In genomic region chr12:130961921-130962326, GRCh38 we compare ENCODE assay signal across 2 cellular contexts.
TF ChIP-seq lines count a peak whose summit lies in the region.

No MANE protein-coding gene starts in this region.

TF ChIP-seq in SK-N-SH, 30 proteins besides CTCF, POLR2A, EP300 and RAD21 (continued from another document):
- TF ChIP-seq USF2 (IDR thresholded peaks at IDR 0.05; ENCODE audit: borderline replicate concordance, low read depth, low read length) (no peak), GATA2 (CRISPR knock-in tag; IDR thresholded peaks at IDR 0.05) (peak; percentile 52), RXRA (IDR thresholded peaks at IDR 0.05; ENCODE audit: borderline replicate concordance, low read depth) (no peak), RFX5 (IDR thresholded peaks at IDR 0.05; ENCODE audit: low read length) (no peak), REST (IDR thresholded peaks at IDR 0.05; ENCODE audit: low read depth, low read length) (no peak), SMC3 (IDR thresholded peaks at IDR 0.05; ENCODE audit: low read depth, low read length) (no peak; the same call in 1 of the 2 replicates), TEAD4 (IDR thresholded peaks at IDR 0.05; ENCODE audit: borderline replicate concordance, insufficient read depth) (no peak), GABPA (IDR thresholded peaks at IDR 0.05; ENCODE audit: low read depth) (no peak), FOXJ3 (CRISPR knock-in tag; IDR thresholded peaks at IDR 0.05) (peak; percentile 73), PBX3 (IDR thresholded peaks at IDR 0.05) (no peak), FOXM1 (IDR thresholded peaks at IDR 0.05; ENCODE audit: low read depth) (no peak), SIN3A (IDR thresholded peaks at IDR 0.05; ENCODE audit: borderline replicate concordance, low read depth, low read length) (no peak), EZH2phosphoT487 (IDR thresholded peaks at IDR 0.05; ENCODE audit: borderline replicate concordance, low read depth) (no peak), MAX (IDR thresholded peaks at IDR 0.05; ENCODE audit: low read depth) (no peak), MXI1 (IDR thresholded peaks at IDR 0.05; ENCODE audit: low read depth, low read length) (no peak), CHD2 (IDR thresholded peaks at IDR 0.05; ENCODE audit: low read length, partially characterized antibody) (peak; percentile 10), YY1 (IDR thresholded peaks at IDR 0.05; ENCODE audit: low read depth) (no peak), ELF1 (IDR thresholded peaks at IDR 0.05) (no peak), JUND (IDR thresholded peaks at IDR 0.05) (no peak), NRF1 (IDR thresholded peaks at IDR 0.05; ENCODE audit: low read depth, low read length) (no peak)

TF ChIP-seq in SK-N-SH treated with all-trans-retinoic acid at 6 μM for 48 hours, 23 proteins besides CTCF, POLR2A, EP300 and RAD21 (continued from another document):
- TF ChIP-seq CSRNP3 (CRISPR knock-in tag; IDR thresholded peaks at IDR 0.05) (no peak), ISL1 (CRISPR knock-in tag; IDR thresholded peaks at IDR 0.05) (no peak), TCF4 (CRISPR knock-in tag; IDR thresholded peaks at IDR 0.05; ENCODE audit: borderline replicate concordance) (no peak), BACH2 (CRISPR knock-in tag; IDR thresholded peaks at IDR 0.05; ENCODE audit: borderline replicate concordance) (no peak), OSR1 (CRISPR knock-in tag; IDR thresholded peaks at IDR 0.05) (no peak), TSHZ2 (CRISPR knock-in tag; IDR thresholded peaks at IDR 0.05) (no peak), RARB (CRISPR knock-in tag; IDR thresholded peaks at IDR 0.05) (no peak), SNAI2 (CRISPR knock-in tag; IDR thresholded peaks at IDR 0.05) (no peak)
